In genomic region chr20:327041-327945, GRCh38 we compare ENCODE assay signal across 8 cellular contexts. TPM values are rescaled to one million over a fixed set of nuclear protein-coding genes. Genes with fewer than 3 reads are reported as not detected.
DNase-seq lines count a peak whose midpoint lies in the region; ATAC-seq and TF ChIP-seq lines count a peak whose summit lies in the region.

No MANE protein-coding gene starts in this region.

- TF ChIP-seq POLR2A in gastroesophageal sphincter (IDR thresholded peaks at IDR 0.05), result peak; percentile 12 to 32

- no peaks in the 10 kb centered on the region for H3K27me3 Mint-ChIP-seq in activated naive CD4-positive, alpha-beta T cell treated with anti-CD3 and anti-CD28 coated beads, Interleukin-2, amount 50 U/mL, for 24 hours

- 0% methylated on average over 1 of the region's 50 CpGs; no CpG with 5 or more reads in 1 of the 2 donors for WGBS in gastroesophageal sphincter (ENCODE audit: low coverage in 1 of 2), 2 donors

- H3K4me3 Mint-ChIP-seq in activated naive CD4-positive, alpha-beta T cell treated with anti-CD3 and anti-CD28 coated beads, Interleukin-2, amount 50 U/mL, for 24 hours, result peak overlapping the region; percentile 71

- ATAC-seq in gastroesophageal sphincter (peak; percentile 36), GM19452 (IDR thresholded peaks at IDR 0.05; ENCODE audit: unreplicated experiment) (no peak)

- H3K36me3 Mint-ChIP-seq in activated naive CD4-positive, alpha-beta T cell treated with anti-CD3 and anti-CD28 coated beads, Interleukin-2, amount 50 U/mL, for 24 hours, result no peaks in the 10 kb centered on the region

- H3K27ac ChIP-seq in SJSA1 (no peak overlapping the region), gastroesophageal sphincter (peak overlapping the region; percentile 45 to 97 (median 95)), temporal lobe (ENCODE audit: low read depth, low read length) (peak overlapping the region; percentile 92)

- no peaks in the 10 kb centered on the region for H3K27me3 ChIP-seq in SJSA1 (replicated peaks)
- no peaks in the 10 kb centered on the region for H3K27me3 ChIP-seq in gastroesophageal sphincter
- no peaks in the 10 kb centered on the region for H3K27me3 ChIP-seq in neuron (ENCODE audit: insufficient read depth, low read length)

- H2AFZ ChIP-seq in neuron (ENCODE audit: low read depth, low read length), result no peak overlapping the region

- no peak for TF ChIP-seq EP300 in gastroesophageal sphincter (IDR thresholded peaks at IDR 0.05)

- DNase-seq in GM12864 (ENCODE audit: low read depth) (peak; percentile 46), MV-4-11 (lab: John Stamatoyannopoulos, UW) (peak; percentile 36), SJSA1 (ENCODE audit: low read depth in 1 of 2, low spot score in 2 of 2) (peak; percentile 89 to 90)

- no peaks in the 10 kb centered on the region; the same call in 1 of the 2 replicates for H3K9me3 ChIP-seq in SJSA1 (replicated peaks)
- H3K9me3 ChIP-seq in gastroesophageal sphincter, result no peaks in the 10 kb centered on the region
- no peaks in the 10 kb centered on the region for H3K9me3 ChIP-seq in neuron (ENCODE audit: low read length)

- H3K4me3 ChIP-seq in GM12864 (ENCODE audit: low read depth, low read length) (peak overlapping the region; percentile 76), SJSA1 (peak overlapping the region; percentile 83), gastroesophageal sphincter (peak overlapping the region; percentile 44 to 83), neuron (ENCODE audit: low read length) (peak overlapping the region; percentile 92)

- TF ChIP-seq CTCF in GM12864 (IDR thresholded peaks at IDR 0.05; ENCODE audit: low read depth, low read length, missing control alignments) (no peak), gastroesophageal sphincter (IDR thresholded peaks at IDR 0.05) (no peak)

- H3K27ac Mint-ChIP-seq in activated naive CD4-positive, alpha-beta T cell treated with anti-CD3 and anti-CD28 coated beads, Interleukin-2, amount 50 U/mL, for 24 hours, result no peak overlapping the region

- peaks cover 44% of the 10 kb centered on the region for H3K4me1 ChIP-seq in SJSA1 (replicated peaks)
- H3K4me1 ChIP-seq in gastroesophageal sphincter, result peaks cover 0 to 73% (median 15%) of the 10 kb centered on the region in 3 donors
- peaks cover 46% of the 10 kb centered on the region for H3K4me1 ChIP-seq in neuron (ENCODE audit: insufficient read depth, low read length)

- peaks cover 25% of the 10 kb centered on the region for H3K4me1 Mint-ChIP-seq in activated naive CD4-positive, alpha-beta T cell treated with anti-CD3 and anti-CD28 coated beads, Interleukin-2, amount 50 U/mL, for 24 hours

- peaks cover 14% of the 10 kb centered on the region for H3K36me3 ChIP-seq in SJSA1
- no peaks in the 10 kb centered on the region for H3K36me3 ChIP-seq in gastroesophageal sphincter
- H3K36me3 ChIP-seq in neuron (ENCODE audit: insufficient read depth, low read length), result peaks cover 13% of the 10 kb centered on the region

- no peaks in the 10 kb centered on the region for H3K9me3 Mint-ChIP-seq in activated naive CD4-positive, alpha-beta T cell treated with anti-CD3 and anti-CD28 coated beads, Interleukin-2, amount 50 U/mL, for 24 hours

RNA-seq across cellular contexts. Expression of gene SOX12, which starts 1.9 kb away (rescaled TPM):
- total RNA-seq in SJSA1 (2014; rRNA removed; shearing (Covaris generic)), result 3.6 TPM in 2 replicates
- total RNA-seq in gastroesophageal sphincter, result 1 to 10 TPM; 3.4 to 7.3 (median 5.9) TPM
- 15.0 TPM for total RNA-seq in temporal lobe

RNA-seq across cellular contexts. Expression of gene NRSN2, which starts 19.6 kb away (rescaled TPM):
- total RNA-seq in SJSA1 (2014; rRNA removed; shearing (Covaris generic)), result 37.5 and 43.1 TPM in 2 replicates
- total RNA-seq in gastroesophageal sphincter (10 to 100 TPM; 25.3 to 51.6 (median 30.2) TPM), temporal lobe (32.7 TPM)

RNA-seq across cellular contexts. Expression of gene ZCCHC3, which starts 29.9 kb away (rescaled TPM):
- total RNA-seq in SJSA1 (2014; rRNA removed; shearing (Covaris generic)), result 25.2 and 29.4 TPM in 2 replicates
- total RNA-seq in gastroesophageal sphincter (10 to 100 TPM; 17.4 to 24.0 (median 21.4) TPM), temporal lobe (14.3 TPM)

RNA-seq across cellular contexts. Expression of gene C20orf96, which starts 36.7 kb away (rescaled TPM):
- total RNA-seq in SJSA1 (2014; rRNA removed; shearing (Covaris generic)), result 0.58 and 0.85 TPM in 2 replicates
- total RNA-seq in gastroesophageal sphincter, result 1 to 10 TPM in 2 of 4 donors, under 1 TPM in 2; 0.67 to 3.1 (median 1.3) TPM
- 11.1 TPM for total RNA-seq in temporal lobe

RNA-seq across cellular contexts. Expression of gene TRIB3, which starts 53.3 kb away (rescaled TPM):
- 29.0 and 37.2 TPM in 2 replicates for total RNA-seq in SJSA1 (2014; rRNA removed; shearing (Covaris generic))
- total RNA-seq in gastroesophageal sphincter (1 to 10 TPM in 3 of 4 donors, under 1 TPM in 1; 0.31 to 5.6 (median 3.9) TPM), temporal lobe (10.3 TPM)

Comparison
In these comparisons a context has a peak if more than half of its experiments do, and no peak if none do; other contexts are left out.
1. DNase-seq: peak in every context shown above with its lines; median percentile 90 in SJSA1; 46 in GM12864; 36 in MV-4-11.